ENCODE assay signal across 32 cellular contexts in genomic region chr9:122119166-122119521, GRCh38. TPM values are rescaled to one million over a fixed set of nuclear protein-coding genes. Genes with fewer than 3 reads are reported as not detected.
"Had no signal": no experiment of that assay in that cellular context is flagged by ENCODE, and none has a peak within 500 bp of the region (broad histone marks: within the 10 kb centered on the region; RNA-seq: fewer than 3 reads in every experiment).

No MANE protein-coding gene starts in this region.

- H3K4me1 ChIP-seq: breast epithelium had no signal

- H3K27ac ChIP-seq: body of pancreas, breast epithelium, SJCRH30, SK-N-MC had no signal

- H3K36me3 Mint-ChIP-seq: activated naive CD4-positive, alpha-beta T cell treated with anti-CD3 and anti-CD28 coated beads, Interleukin-2, amount 50 U/mL, for 24 hours had no signal

- ATAC-seq: activated CD8-positive, alpha-beta T cell treated with anti-CD3 and anti-CD28 coated beads, Interleukin-2, amount 10 ng/mL, durations not matched to agents 7 days and 5 days; body of pancreas; Panc1 had no signal

- H3K4me1 Mint-ChIP-seq: activated naive CD4-positive, alpha-beta T cell treated with anti-CD3 and anti-CD28 coated beads, Interleukin-2, amount 50 U/mL, for 24 hours had no signal

- FAIRE-seq: astrocyte had no signal

- H3K27me3 Mint-ChIP-seq: activated naive CD4-positive, alpha-beta T cell treated with anti-CD3 and anti-CD28 coated beads, Interleukin-2, amount 50 U/mL, for 24 hours had no signal

- H3K4me3 Mint-ChIP-seq: activated CD4-positive, alpha-beta T cell treated with anti-CD3 and anti-CD28 coated beads, Interleukin-2, amount 10 ng/mL, durations not matched to agents 24 days and 14 days; activated CD8-positive, alpha-beta T cell treated with anti-CD3 and anti-CD28 coated beads, Interleukin-2, amount 10 ng/mL, durations not matched to agents 7 days and 5 days; activated naive CD4-positive, alpha-beta T cell treated with anti-CD3 and anti-CD28 coated beads, Interleukin-2, amount 50 U/mL, for 24 hours; activated T-cell treated with anti-CD3 and anti-CD28 coated beads, Interleukin-2, amount 50 U/mL, for 24 hours had no signal

- H3K4me3 ChIP-seq: adrenal gland, body of pancreas, breast epithelium, SJCRH30, SK-N-MC had no signal

- H3K27me3 ChIP-seq: adrenal gland, body of pancreas, breast epithelium, SJCRH30 had no signal

- H3K27ac Mint-ChIP-seq: activated CD4-positive, alpha-beta T cell treated with anti-CD3 and anti-CD28 coated beads, Interleukin-2, amount 10 ng/mL, durations not matched to agents 24 days and 14 days; activated CD8-positive, alpha-beta T cell treated with anti-CD3 and anti-CD28 coated beads, Interleukin-2, amount 10 ng/mL, durations not matched to agents 7 days and 5 days; activated naive CD4-positive, alpha-beta T cell treated with anti-CD3 and anti-CD28 coated beads, Interleukin-2, amount 50 U/mL, for 24 hours; activated T-cell treated with anti-CD3 and anti-CD28 coated beads, Interleukin-2, amount 50 U/mL, for 24 hours; activated T-helper 2 cell treated with anti-CD3 and anti-CD28 coated beads, Interferon-gamma antibody, Interleukin-2, Interleukin-4, amounts not matched to agents 10 μg/mL and 5 μg/mL and 100 μg/mL, durations not matched to agents 14 hours and 24 hours and 36 hours had no signal

- H3K9me3 Mint-ChIP-seq: activated CD4-positive, alpha-beta T cell treated with anti-CD3 and anti-CD28 coated beads, Interleukin-2, amount 10 ng/mL, durations not matched to agents 24 days and 14 days; activated naive CD4-positive, alpha-beta T cell treated with anti-CD3 and anti-CD28 coated beads, Interleukin-2, amount 50 U/mL, for 24 hours; activated T-cell treated with anti-CD3 and anti-CD28 coated beads, Interleukin-2, amount 50 U/mL, for 24 hours; activated T-helper 2 cell treated with anti-CD3 and anti-CD28 coated beads, Interferon-gamma antibody, Interleukin-2, Interleukin-4, amounts not matched to agents 10 μg/mL and 5 μg/mL and 100 μg/mL, durations not matched to agents 14 hours and 24 hours and 36 hours had no signal

- H3K9me3 ChIP-seq: adrenal gland, body of pancreas, breast epithelium, SJCRH30 had no signal

- DNase-seq: activated CD4-positive, alpha-beta T cell treated with anti-CD3 and anti-CD28 coated beads, Interleukin-2, amount 10 ng/mL, durations not matched to agents 24 days and 14 days; activated CD4-positive, alpha-beta T cell treated with anti-CD3 and anti-CD28 coated beads, Interleukin-2, amount 50 U/mL, for 48 hours; activated CD8-positive, alpha-beta T cell treated with anti-CD3 and anti-CD28 coated beads, Interleukin-2, amount 10 ng/mL, durations not matched to agents 7 days and 5 days; activated gamma-delta T cell; activated naive CD4-positive, alpha-beta T cell treated with Interleukin-2 at 50 U/mL for 16 hours; activated T-cell treated with anti-CD3 and anti-CD28 coated beads, Interleukin-2, amount 50 U/mL, for 24 hours; body of pancreas; caudate nucleus; NCI-H1092 treated with DMSO at 0.1 percent for 48 hours; NCI-H1417 treated with DMSO at 0.1 percent for 48 hours; NCI-H187 treated with DMSO at 0.1 percent for 48 hours; NCI-H2081; NCI-H2171 treated with DMSO at 0.1 percent for 48 hours; NCI-H226; NCI-H446 treated with DMSO at 0.1 percent for 48 hours; NCI-H524; NCI-H69; NCI-H82; SHP77; SJCRH30; T1000 had no signal

- H3K36me3 ChIP-seq: adrenal gland, breast epithelium, SJCRH30 had no signal

RNA-seq across cellular contexts. Expression of gene MORN5, which starts 40.6 kb away (rescaled TPM):
- total RNA-seq: activated CD4-positive, alpha-beta T cell treated with anti-CD3 and anti-CD28 coated beads, Interleukin-2, amount 10 ng/mL, durations not matched to agents 24 days and 14 days; activated CD8-positive, alpha-beta T cell treated with anti-CD3 and anti-CD28 coated beads, Interleukin-2, amount 10 ng/mL, durations not matched to agents 7 days and 5 days; activated T-helper 2 cell treated with anti-CD3 and anti-CD28 coated beads, Interferon-gamma antibody, Interleukin-2, Interleukin-4, amounts not matched to agents 10 μg/mL and 5 μg/mL and 100 μg/mL, durations not matched to agents 14 hours and 24 hours and 36 hours; astrocyte; body of pancreas; breast epithelium; M059J; RPMI7951; SJCRH30; T-helper 1 cell treated with Interleukin-12 subunit alpha and Interleukin-12 subunit beta and Interleukin-4 antibody, amounts not matched to agents 30 ng/mL and 1 ng/mL, for 36 hours; T-helper 2 cell treated with Interferon-gamma antibody and Interleukin-4, amounts not matched to agents 100 ng/mL and 5 ng/mL, for 36 hours had no signal
